In genomic region chr14:63231733-63232132, GRCh38 we compare ENCODE assay signal across 34 cellular contexts. TPM values are rescaled to one million over a fixed set of nuclear protein-coding genes. Genes with fewer than 3 reads are reported as not detected.
"Had no signal": no experiment of that assay in that cellular context is flagged by ENCODE, and none has a peak within 500 bp of the region (broad histone marks: within the 10 kb centered on the region; RNA-seq: fewer than 3 reads in every experiment).

No MANE protein-coding gene starts in this region.

- H3K27ac ChIP-seq: adrenal gland, body of pancreas, brain microvascular endothelial cell, VCaP had no signal

- H3K4me3 ChIP-seq: adrenal gland, body of pancreas had no signal

- H3K27ac Mint-ChIP-seq: activated B cell treated with CpG ODN at 0.5 μM for 24 hours; activated CD4-positive, alpha-beta memory T cell treated with anti-CD3 and anti-CD28 coated beads for 36 hours; activated CD4-positive, alpha-beta T cell treated with anti-CD3 and anti-CD28 coated beads, Interleukin-2, amount 10 ng/mL, durations not matched to agents 24 days and 14 days; activated CD8-positive, alpha-beta T cell treated with anti-CD3 and anti-CD28 coated beads for 36 hours; activated naive CD4-positive, alpha-beta T cell treated with anti-CD3 and anti-CD28 coated beads for 36 hours; activated naive CD4-positive, alpha-beta T cell treated with anti-CD3 and anti-CD28 coated beads, Interleukin-2, amount 50 U/mL, for 72 hours; activated naive CD8-positive, alpha-beta T cell treated with anti-CD3 and anti-CD28 coated beads for 36 hours; activated T-cell treated with anti-CD3 and anti-CD28 coated beads, Interleukin-2, amount 50 U/mL, for 72 hours; activated T-helper 1 cell treated with anti-CD3 and anti-CD28 coated beads, Interleukin-12 subunit alpha, Interleukin-12 subunit beta, Interleukin-2, Interleukin-4 antibody, amounts not matched to agents 30 ng/mL and 10 ng/mL and 1 ng/mL, durations not matched to agents 14 hours and 24 hours and 36 hours; activated T-helper 17 cell treated with anti-CD3 and anti-CD28 coated beads, Interleukin-2, amount 50 U/mL, for 72 hours; T-cell; T-helper 17 cell had no signal

- H3K27me3 ChIP-seq: adrenal gland, body of pancreas, brain microvascular endothelial cell had no signal

- H3K4me1 Mint-ChIP-seq: activated B cell treated with CpG ODN at 0.5 μM for 24 hours; activated CD4-positive, alpha-beta T cell treated with anti-CD3 and anti-CD28 coated beads, Interleukin-2, amount 10 ng/mL, durations not matched to agents 24 days and 14 days; activated naive CD8-positive, alpha-beta T cell treated with anti-CD3 and anti-CD28 coated beads for 36 hours; activated T-helper 17 cell treated with anti-CD3 and anti-CD28 coated beads, Interleukin-2, amount 50 U/mL, for 72 hours; T-cell; T-helper 17 cell had no signal

- H3K9me3 Mint-ChIP-seq: activated B cell treated with CpG ODN at 0.5 μM for 24 hours; activated CD4-positive, alpha-beta memory T cell treated with anti-CD3 and anti-CD28 coated beads for 36 hours; activated CD4-positive, alpha-beta T cell treated with anti-CD3 and anti-CD28 coated beads, Interleukin-2, amount 10 ng/mL, durations not matched to agents 24 days and 14 days; activated CD8-positive, alpha-beta T cell treated with anti-CD3 and anti-CD28 coated beads for 36 hours; activated naive CD4-positive, alpha-beta T cell treated with anti-CD3 and anti-CD28 coated beads for 36 hours; activated naive CD4-positive, alpha-beta T cell treated with anti-CD3 and anti-CD28 coated beads, Interleukin-2, amount 50 U/mL, for 72 hours; activated naive CD8-positive, alpha-beta T cell treated with anti-CD3 and anti-CD28 coated beads for 36 hours; activated T-cell treated with anti-CD3 and anti-CD28 coated beads, Interleukin-2, amount 50 U/mL, for 4 hours; activated T-cell treated with anti-CD3 and anti-CD28 coated beads, Interleukin-2, amount 50 U/mL, for 72 hours; activated T-helper 1 cell treated with anti-CD3 and anti-CD28 coated beads, Interleukin-12 subunit alpha, Interleukin-12 subunit beta, Interleukin-2, Interleukin-4 antibody, amounts not matched to agents 30 ng/mL and 10 ng/mL and 1 ng/mL, durations not matched to agents 14 hours and 24 hours and 36 hours; activated T-helper 17 cell treated with anti-CD3 and anti-CD28 coated beads, Interleukin-2, amount 50 U/mL, for 72 hours had no signal

- H3K36me3 ChIP-seq: adrenal gland, brain microvascular endothelial cell had no signal

- H3K36me3 Mint-ChIP-seq: activated CD4-positive, alpha-beta memory T cell treated with anti-CD3 and anti-CD28 coated beads for 36 hours; activated naive CD4-positive, alpha-beta T cell treated with anti-CD3 and anti-CD28 coated beads, Interleukin-2, amount 50 U/mL, for 72 hours; activated naive CD8-positive, alpha-beta T cell treated with anti-CD3 and anti-CD28 coated beads for 36 hours; T-cell had no signal

- H3K9me3 ChIP-seq: adrenal gland, body of pancreas had no signal

- H3K4me1 ChIP-seq: adrenal gland, body of pancreas had no signal

- DNase-seq: activated B cell treated with CpG ODN at 0.5 μM for 24 hours; activated CD4-positive, alpha-beta memory T cell treated with anti-CD3 and anti-CD28 coated beads for 36 hours; activated CD4-positive, alpha-beta T cell treated with anti-CD3 and anti-CD28 coated beads for 4 hours; activated CD4-positive, alpha-beta T cell treated with anti-CD3 and anti-CD28 coated beads, Interleukin-2, amount 10 ng/mL, durations not matched to agents 24 days and 14 days; activated CD4-positive, alpha-beta T cell treated with anti-CD3 and anti-CD28 coated beads, Interleukin-2, amount 50 U/mL, for 1 hour; activated CD4-positive, alpha-beta T cell treated with anti-CD3 and anti-CD28 coated beads, Interleukin-2, amount 50 U/mL, for 4 hours; activated CD4-positive, CD25-positive, alpha-beta regulatory T cell treated with anti-CD3 and anti-CD28 coated beads, Interleukin-2, amount 50 U/mL, for 72 hours; activated CD8-positive, alpha-beta memory T cell treated with anti-CD3 and anti-CD28 coated beads, Interleukin-2, amount 50 U/mL, for 4 hours; activated CD8-positive, alpha-beta T cell treated with anti-CD3 and anti-CD28 coated beads for 36 hours; activated effector memory CD4-positive, alpha-beta T cell treated with anti-CD3 and anti-CD28 coated beads, Interleukin-2, amount 50 U/mL, for 16 hours; activated gamma-delta T cell treated with Interleukin-2 at 50 U/mL for 16 hours; activated naive CD4-positive, alpha-beta T cell; activated naive CD4-positive, alpha-beta T cell treated with anti-CD3 and anti-CD28 coated beads for 36 hours; activated naive CD4-positive, alpha-beta T cell treated with anti-CD3 and anti-CD28 coated beads, Interleukin-2, amount 50 U/mL, for 16 hours; activated naive CD8-positive, alpha-beta T cell treated with anti-CD3 and anti-CD28 coated beads for 36 hours; activated T-cell treated with anti-CD3 and anti-CD28 coated beads for 4 hours; activated T-cell treated with anti-CD3 and anti-CD28 coated beads, Interleukin-2, amount 50 U/mL, for 1 hour; activated T-cell treated with anti-CD3 and anti-CD28 coated beads, Interleukin-2, amount 50 U/mL, for 4 hours; activated T-cell treated with anti-CD3 and anti-CD28 coated beads, Interleukin-2, amount 50 U/mL, for 72 hours; adrenal gland; amniotic stem cell; aorta; body of pancreas; brain microvascular endothelial cell; central memory CD4-positive, alpha-beta T cell; T-cell; T-helper 17 cell had no signal

- H3K4me3 Mint-ChIP-seq: activated B cell treated with CpG ODN at 0.5 μM for 24 hours; activated CD4-positive, alpha-beta memory T cell treated with anti-CD3 and anti-CD28 coated beads for 36 hours; activated CD4-positive, alpha-beta T cell treated with anti-CD3 and anti-CD28 coated beads, Interleukin-2, amount 10 ng/mL, durations not matched to agents 24 days and 14 days; activated CD8-positive, alpha-beta T cell treated with anti-CD3 and anti-CD28 coated beads for 36 hours; activated naive CD4-positive, alpha-beta T cell treated with anti-CD3 and anti-CD28 coated beads for 36 hours; activated naive CD8-positive, alpha-beta T cell treated with anti-CD3 and anti-CD28 coated beads for 36 hours; activated T-cell treated with anti-CD3 and anti-CD28 coated beads, Interleukin-2, amount 50 U/mL, for 4 hours; activated T-cell treated with anti-CD3 and anti-CD28 coated beads, Interleukin-2, amount 50 U/mL, for 72 hours; activated T-helper 1 cell treated with anti-CD3 and anti-CD28 coated beads, Interleukin-12 subunit alpha, Interleukin-12 subunit beta, Interleukin-2, Interleukin-4 antibody, amounts not matched to agents 30 ng/mL and 10 ng/mL and 1 ng/mL, durations not matched to agents 14 hours and 24 hours and 36 hours; activated T-helper 17 cell treated with anti-CD3 and anti-CD28 coated beads, Interleukin-2, amount 50 U/mL, for 72 hours; T-cell; T-helper 17 cell had no signal

- ATAC-seq: activated CD8-positive, alpha-beta T cell treated with anti-CD3 and anti-CD28 coated beads for 36 hours; activated naive CD4-positive, alpha-beta T cell treated with anti-CD3 and anti-CD28 coated beads, Interleukin-2, amount 50 U/mL, for 72 hours; activated T-cell treated with anti-CD3 and anti-CD28 coated beads, Interleukin-2, amount 50 U/mL, for 4 hours; activated T-cell treated with anti-CD3 and anti-CD28 coated beads, Interleukin-2, amount 50 U/mL, for 72 hours; activated T-helper 17 cell treated with anti-CD3 and anti-CD28 coated beads, Interleukin-2, amount 50 U/mL, for 72 hours; body of pancreas; T-cell; T-helper 17 cell had no signal

RNA-seq across cellular contexts. Expression of gene RHOJ, which starts 27.5 kb away (rescaled TPM):
- total RNA-seq: activated B cell treated with CpG ODN at 0.5 μM for 24 hours; activated CD4-positive, alpha-beta memory T cell treated with anti-CD3 and anti-CD28 coated beads for 36 hours; activated CD4-positive, alpha-beta T cell treated with anti-CD3 and anti-CD28 coated beads, Interleukin-2, amount 10 ng/mL, durations not matched to agents 24 days and 14 days; activated CD8-positive, alpha-beta memory T cell treated with anti-CD3 and anti-CD28 coated beads for 36 hours; activated CD8-positive, alpha-beta T cell treated with anti-CD3 and anti-CD28 coated beads for 36 hours; activated naive CD4-positive, alpha-beta T cell treated with anti-CD3 and anti-CD28 coated beads for 36 hours; activated naive CD4-positive, alpha-beta T cell treated with anti-CD3 and anti-CD28 coated beads, Interleukin-2, amount 50 U/mL, for 72 hours; activated naive CD8-positive, alpha-beta T cell treated with anti-CD3 and anti-CD28 coated beads for 36 hours; activated T-cell treated with anti-CD3 and anti-CD28 coated beads, Interleukin-2, amount 50 U/mL, for 4 hours; activated T-cell treated with anti-CD3 and anti-CD28 coated beads, Interleukin-2, amount 50 U/mL, for 72 hours; activated T-helper 1 cell treated with anti-CD3 and anti-CD28 coated beads, Interleukin-12 subunit alpha, Interleukin-12 subunit beta, Interleukin-2, Interleukin-4 antibody, amounts not matched to agents 30 ng/mL and 10 ng/mL and 1 ng/mL, durations not matched to agents 14 hours and 24 hours and 36 hours; activated T-helper 17 cell treated with anti-CD3 and anti-CD28 coated beads, Interleukin-2, amount 50 U/mL, for 72 hours; T-cell; T-helper 1 cell treated with Interleukin-12 subunit alpha and Interleukin-12 subunit beta and Interleukin-4 antibody, amounts not matched to agents 30 ng/mL and 1 ng/mL, for 36 hours; T-helper 17 cell; T-helper 2 cell treated with Interferon-gamma antibody and Interleukin-4, amounts not matched to agents 100 ng/mL and 5 ng/mL, for 36 hours had no signal
